ENCODE assay signal across 8 cellular contexts in genomic region chr17:41648411-41649195, GRCh38. TPM values are rescaled to one million over a fixed set of nuclear protein-coding genes. Genes with fewer than 3 reads are reported as not detected.
DNase-seq lines count a peak whose midpoint lies in the region; ATAC-seq and TF ChIP-seq lines count a peak whose summit lies in the region.

No MANE protein-coding gene starts in this region.

- peaks cover 7% of the 10 kb centered on the region for H3K4me1 ChIP-seq in OCI-LY1 (ENCODE audit: insufficient read depth, low read length, severe bottlenecking)

- no peak for ATAC-seq in HG03097 (IDR thresholded peaks at IDR 0.05; ENCODE audit: low FRiP score, unreplicated experiment)

- H3K27ac ChIP-seq in OCI-LY1 (ENCODE audit: low read depth, low read length, poor library complexity, severe bottlenecking): no peak overlapping the region

- no peak overlapping the region for H3K9ac ChIP-seq in OCI-LY1 (ENCODE audit: low read length)

- no peaks in the 10 kb centered on the region for H3K36me3 ChIP-seq in OCI-LY1 (ENCODE audit: insufficient read depth, low read length)

- no peaks in the 10 kb centered on the region for H3K9me3 ChIP-seq in OCI-LY1 (ENCODE audit: low read length)

- H4K20me1 ChIP-seq in OCI-LY1 (ENCODE audit: insufficient read depth, low read length): no peaks in the 10 kb centered on the region

- no peaks in the 10 kb centered on the region for H3K27me3 ChIP-seq in OCI-LY1 (ENCODE audit: insufficient read depth, low read length)

- TF ChIP-seq CTCF in OCI-LY1 (IDR thresholded peaks at IDR 0.05; ENCODE audit: low read length) (peak; percentile 83), epithelial cell of proximal tubule (conservative IDR thresholded peaks at IDR 0.05; ENCODE audit: low read depth, low read length) (peak; percentile 96)

- peak overlapping the region; percentile 6; the same call in 1 of the 2 replicates for H3K4me2 ChIP-seq in OCI-LY1 (ENCODE audit: low read length)

- H2AFZ ChIP-seq in OCI-LY1 (ENCODE audit: low read length): no peak overlapping the region

- H3K9me2 ChIP-seq in OCI-LY1 (ENCODE audit: low read depth, low read length): no peaks in the 10 kb centered on the region

- H3K4me3 ChIP-seq in OCI-LY1 (ENCODE audit: low read depth, low read length, poor library complexity, severe bottlenecking): no peak overlapping the region
- peak overlapping the region; percentile 44 for H3K4me3 ChIP-seq in epithelial cell of proximal tubule (ENCODE audit: low read depth, low read length)

- no peaks in the 10 kb centered on the region for H3F3A ChIP-seq in OCI-LY1 (ENCODE audit: insufficient read depth, low read length)

- peak; percentile 94 for DNase-seq in GM03348 (ENCODE audit: low spot score)
- peak; percentile 96 for DNase-seq in HuH-7 (ENCODE audit: low spot score)
- DNase-seq in activated T-cell treated with anti-CD3 and anti-CD28 coated beads for 4 hours: peak; percentile 79
- DNase-seq in epithelial cell of proximal tubule (ENCODE audit: low read depth): peak; percentile 25
- DNase-seq in mucosa of gallbladder (ENCODE audit: low spot score): peak; percentile 85
- DNase-seq in stimulated activated CD8-positive, alpha-beta memory T cell treated with anti-CD3 and anti-CD28 coated beads, Interleukin-2, amount 100 ng/mL, for 48 hours (ENCODE audit: low read depth in 2 of 2): peak; percentile 81

- H3K79me2 ChIP-seq in OCI-LY1 (ENCODE audit: insufficient read depth, low read length): no peaks in the 10 kb centered on the region

RNA-seq across cellular contexts. Expression of gene KRT17, which starts 24.2 kb away (rescaled TPM):
- total RNA-seq in epithelial cell of proximal tubule: 20.8 and 88.8 TPM in 2 replicates
- total RNA-seq in mucosa of gallbladder: not detected

RNA-seq across cellular contexts. Expression of gene KRT16, which starts 36.0 kb away (rescaled TPM):
- total RNA-seq in epithelial cell of proximal tubule: 2.0 and 4.3 TPM in 2 replicates
- not detected for total RNA-seq in mucosa of gallbladder

RNA-seq across cellular contexts. Expression of gene EIF1, which starts 40.1 kb away (rescaled TPM):
- total RNA-seq in epithelial cell of proximal tubule: 59.0 and 86.7 TPM in 2 replicates
- total RNA-seq in mucosa of gallbladder: 723 TPM

Comparison
In these comparisons a context has a peak if more than half of its experiments do, and no peak if none do; other contexts are left out.
1. DNase-seq: peak in every context shown above with its lines; median percentile 96 in HuH-7; 94 in GM03348; 85 in mucosa of gallbladder; 81 in stimulated activated CD8-positive, alpha-beta memory T cell treated with anti-CD3 and anti-CD28 coated beads, Interleukin-2, amount 100 ng/mL, for 48 hours; 79 in activated T-cell treated with anti-CD3 and anti-CD28 coated beads for 4 hours; 25 in epithelial cell of proximal tubule.
2. RNA of gene KRT17, which starts 24.2 kb away (total RNA-seq): 20.8 to 88.8 TPM in epithelial cell of proximal tubule; not detected in mucosa of gallbladder (single experiment); every median in the first group is over 10 times any median in the second.